8 cellular contexts compared by ENCODE assay signal in the genomic region with DNA sequence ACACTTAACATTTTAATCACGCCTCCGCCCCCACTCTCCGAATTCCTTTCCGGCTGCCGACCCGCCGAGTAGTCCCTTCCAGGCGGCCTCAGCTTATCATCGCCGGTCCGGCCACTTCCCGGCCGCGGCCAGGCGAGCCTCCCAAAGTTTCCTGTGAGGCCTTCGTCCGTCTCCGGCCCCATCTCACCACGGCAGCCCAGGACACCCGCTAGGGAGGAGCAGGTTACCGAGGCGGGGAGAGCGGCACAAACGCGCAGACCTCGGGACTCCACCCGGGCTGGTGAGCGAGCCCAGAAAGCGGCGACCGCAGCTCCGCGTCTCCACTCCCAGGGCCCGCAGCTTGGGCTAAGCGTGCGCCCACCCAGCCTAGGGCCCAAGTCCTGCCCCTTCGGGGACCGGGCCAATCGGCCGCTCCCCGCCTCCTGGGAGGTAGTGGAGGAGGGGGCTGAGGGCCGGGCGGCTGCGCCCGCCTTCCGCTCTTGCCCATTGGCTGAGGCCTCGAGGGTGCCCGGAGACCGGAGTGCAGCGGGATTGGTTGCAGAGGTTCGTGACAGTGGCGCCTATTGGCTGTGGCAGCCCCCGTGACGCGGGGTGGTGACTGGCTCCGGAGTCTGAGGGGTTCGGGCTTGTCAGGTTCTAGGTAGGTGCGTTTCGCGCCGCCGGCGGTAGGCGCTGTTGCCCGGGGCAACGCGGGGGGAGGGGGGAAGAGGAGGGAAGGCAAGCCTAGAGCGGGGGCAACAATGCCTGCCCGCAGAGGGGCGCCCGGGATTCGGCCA.
DNase-seq lines count a peak whose midpoint lies in the region; ATAC-seq lines count a peak whose summit lies in the region.

No MANE protein-coding gene starts in this region.

- H3K4me3 Mint-ChIP-seq in central memory CD8-positive, alpha-beta T cell, result peak overlapping the region; percentile 93

- no peaks in the 10 kb centered on the region for H3K27me3 Mint-ChIP-seq in central memory CD8-positive, alpha-beta T cell

- H3K36me3 Mint-ChIP-seq in central memory CD8-positive, alpha-beta T cell (ENCODE audit: insufficient read depth), result peaks cover 12% of the 10 kb centered on the region

- DNase-seq in AG08396 (ENCODE audit: low spot score), result peak; percentile 97
- peak; percentile 97 for DNase-seq in NCI-H2196 treated with DMSO at 0.1 percent for 48 hours (lab: John Stamatoyannopoulos, UW; ENCODE audit: unreplicated experiment)
- peak; percentile 88 to 94 (median 92) for DNase-seq in activated CD4-positive, CD25-positive, alpha-beta regulatory T cell (lab: John Stamatoyannopoulos, UW)
- DNase-seq in central memory CD8-positive, alpha-beta T cell (ENCODE audit: low spot score in 2 of 2), result peak; percentile 95 to 98
- DNase-seq in iris pigment epithelial cell (ENCODE audit: low read depth), result peak; percentile 100
- peak; percentile 96 to 97 for DNase-seq in stimulated activated CD4-positive, alpha-beta T cell treated with anti-CD3 and anti-CD28 coated beads, Interleukin-12 subunit alpha, Interleukin-12 subunit beta, amount 100 ng/mL, for 24 hours (ENCODE audit: low read depth in 2 of 2)

- peaks cover 13% of the 10 kb centered on the region for H3K4me1 Mint-ChIP-seq in central memory CD8-positive, alpha-beta T cell

- no peaks in the 10 kb centered on the region for H3K9me3 Mint-ChIP-seq in central memory CD8-positive, alpha-beta T cell

- ATAC-seq in GM18873 (IDR thresholded peaks at IDR 0.05; ENCODE audit: low FRiP score, unreplicated experiment), result peak; percentile 98
- ATAC-seq in HG03139 (IDR thresholded peaks at IDR 0.05; ENCODE audit: unreplicated experiment), result peak; percentile 94
- ATAC-seq in central memory CD8-positive, alpha-beta T cell (replicated peaks; ENCODE audit: extremely low read depth, poor library complexity, severe bottlenecking), result peak; percentile 94

- H3K27ac Mint-ChIP-seq in central memory CD8-positive, alpha-beta T cell (ENCODE audit: low read depth), result peak overlapping the region; percentile 91

Comparison
In these comparisons a context has a peak if more than half of its experiments do, and no peak if none do; other contexts are left out.
1. Peak in every context shown above with its lines: DNase-seq and ATAC-seq.